8 cellular contexts compared by ENCODE assay signal in the genomic region with DNA sequence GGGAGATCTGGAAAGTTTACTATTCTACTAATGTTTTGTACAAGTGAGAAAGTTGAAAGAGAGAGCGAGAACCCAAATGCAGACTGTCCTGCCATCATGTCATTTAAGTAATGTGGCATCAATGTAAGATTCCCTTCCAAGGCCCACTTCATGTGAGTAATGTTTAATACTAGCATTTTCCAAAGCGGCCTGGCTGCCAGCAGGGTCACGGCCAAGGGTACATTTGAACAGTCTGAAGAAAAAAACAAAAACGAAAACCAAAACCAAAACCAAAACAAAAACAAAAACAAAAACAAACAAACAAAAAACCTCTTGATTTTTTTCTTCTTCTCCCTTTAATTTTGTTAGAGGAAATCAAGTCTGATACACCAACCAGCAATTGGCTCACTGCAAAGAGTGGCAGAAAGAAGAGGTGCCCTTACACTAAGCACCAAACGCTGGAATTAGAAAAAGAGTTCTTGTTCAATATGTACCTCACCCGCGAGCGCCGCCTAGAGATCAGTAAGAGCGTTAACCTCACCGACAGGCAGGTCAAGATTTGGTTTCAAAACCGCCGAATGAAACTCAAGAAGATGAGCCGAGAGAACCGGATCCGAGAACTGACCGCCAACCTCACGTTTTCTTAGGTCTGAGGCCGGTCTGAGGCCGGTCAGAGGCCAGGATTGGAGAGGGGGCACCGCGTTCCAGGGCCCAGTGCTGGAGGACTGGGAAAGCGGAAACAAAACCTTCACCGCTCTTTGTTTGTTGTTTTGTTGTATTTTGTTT.
A peak's percentile ranks its signal among the peaks of the same experiment; 100 is the strongest.
DNase-seq lines count a peak whose midpoint lies in the region; ATAC-seq and TF ChIP-seq lines count a peak whose summit lies in the region.

No MANE protein-coding gene starts in this region.

- peak; percentile 47 for TF ChIP-seq CTCF in retinal pigment epithelial cell (conservative IDR thresholded peaks at IDR 0.05; ENCODE audit: low read depth, low read length)

- peaks cover 81% of the 10 kb centered on the region for H3K27me3 Mint-ChIP-seq in central memory CD8-positive, alpha-beta T cell

- no peaks in the 10 kb centered on the region for H3K9me3 Mint-ChIP-seq in central memory CD8-positive, alpha-beta T cell

- no peak overlapping the region for H3K27ac Mint-ChIP-seq in central memory CD8-positive, alpha-beta T cell (ENCODE audit: low read depth)

- H3K36me3 Mint-ChIP-seq in central memory CD8-positive, alpha-beta T cell (ENCODE audit: insufficient read depth): peaks cover 22% of the 10 kb centered on the region

- peaks cover 16% of the 10 kb centered on the region for H3K4me1 Mint-ChIP-seq in central memory CD8-positive, alpha-beta T cell

- peak; percentile 53 for DNase-seq in activated CD4-positive, alpha-beta T cell treated with anti-CD3 and anti-CD28 coated beads for 48 hours
- no peak for DNase-seq in activated CD4-positive, alpha-beta T cell treated with anti-CD3 and anti-CD28 coated beads, Interleukin-2, amount 50 U/mL, for 1 hour
- DNase-seq in NCI-H2029 (lab: John Stamatoyannopoulos, UW) (peak; percentile 83), retinal pigment epithelial cell (ENCODE audit: low read depth) (no peak), germinal center (ENCODE audit: low spot score) (no peak)
- DNase-seq in central memory CD8-positive, alpha-beta T cell (ENCODE audit: low spot score in 2 of 2): no peak
- DNase-seq in stimulated activated naive CD4-positive, alpha-beta T cell (lab: John Stamatoyannopoulos, UW): no peak

- H3K4me3 ChIP-seq in retinal pigment epithelial cell (ENCODE audit: low read length): no peak overlapping the region

- H3K4me3 Mint-ChIP-seq in central memory CD8-positive, alpha-beta T cell: peak overlapping the region; percentile 36

- no peak for ATAC-seq in central memory CD8-positive, alpha-beta T cell (replicated peaks; ENCODE audit: extremely low read depth, poor library complexity, severe bottlenecking)
- ATAC-seq in HG02623 (IDR thresholded peaks at IDR 0.05; ENCODE audit: unreplicated experiment): no peak

Comparison
In these comparisons a context has a peak if more than half of its experiments do, and no peak if none do; other contexts are left out.
1. DNase-seq: peak in activated CD4-positive, alpha-beta T cell treated with anti-CD3 and anti-CD28 coated beads for 48 hours (single experiment) and NCI-H2029 (single experiment); none in activated CD4-positive, alpha-beta T cell treated with anti-CD3 and anti-CD28 coated beads, Interleukin-2, amount 50 U/mL, for 1 hour (single experiment), central memory CD8-positive, alpha-beta T cell (0 of 2), retinal pigment epithelial cell (single experiment), stimulated activated naive CD4-positive, alpha-beta T cell (0 of 6) and germinal center (single experiment).